19 cellular contexts compared by ENCODE assay signal in genomic region chr4:16684083-16684482, GRCh38.
DNase-seq lines count a peak whose midpoint lies in the region; ATAC-seq and TF ChIP-seq lines count a peak whose summit lies in the region.
"Had no signal": no experiment of that assay in that cellular context is flagged by ENCODE, and none has a peak within 500 bp of the region (broad histone marks: within the 10 kb centered on the region; RNA-seq: fewer than 3 reads in every experiment).

No MANE protein-coding gene starts in this region.

- TF ChIP-seq CTCF in AG10803 (conservative IDR thresholded peaks at IDR 0.05; ENCODE audit: low read length) (no peak), ascending aorta (IDR thresholded peaks at IDR 0.05) (no peak), fibroblast of the aortic adventitia (IDR thresholded peaks at IDR 0.05; ENCODE audit: insufficient read depth, low read length) (no peak), nephron (IDR thresholded peaks at IDR 0.05; ENCODE audit: unreplicated experiment in 3 of 3) (no peak), sigmoid colon (IDR thresholded peaks at IDR 0.05) (no peak)

- H3K27me3 Mint-ChIP-seq in nephron (ENCODE audit: low read depth) = no peaks in the 10 kb centered on the region

- DNase-seq in AG10803 (ENCODE audit: low read depth) (peak; percentile 60), ascending aorta (ENCODE audit: low spot score in 2 of 2) (no peak), fibroblast of the aortic adventitia (ENCODE audit: low read depth) (peak; percentile 96), left lobe of liver (ENCODE audit: low spot score) (no peak), sigmoid colon (no peak)
- no peak for DNase-seq in stimulated activated naive CD8-positive, alpha-beta T cell treated with anti-CD3 and anti-CD28 coated beads, Interleukin-15, Interleukin-2, amounts not matched to agents 100 U/mL and 50 U/mL, for 24 hours
- DNase-seq: activated naive CD4-positive, alpha-beta T cell treated with anti-CD3 and anti-CD28 coated beads for 36 hours; Kasumi-1; NCI-H1694; NCI-H510A; OCI-M1; stomach had no signal

- H3K36me3 ChIP-seq in ascending aorta = no peaks in the 10 kb centered on the region
- no peaks in the 10 kb centered on the region for H3K36me3 ChIP-seq in sigmoid colon
- H3K36me3 ChIP-seq: esophagus muscularis mucosa, stomach had no signal

- peak overlapping the region; percentile 88 to 91 (median 89) for H3K27ac Mint-ChIP-seq in nephron
- H3K27ac Mint-ChIP-seq: activated naive CD4-positive, alpha-beta T cell treated with anti-CD3 and anti-CD28 coated beads for 36 hours; WTC11 had no signal

- TF ChIP-seq POLR2A in sigmoid colon (IDR thresholded peaks at IDR 0.05) = no peak

- H3K27ac ChIP-seq in ascending aorta (peak overlapping the region; percentile 26 to 68), sigmoid colon (no peak overlapping the region)
- H3K27ac ChIP-seq: esophagus muscularis mucosa, HL-60 had no signal

- H3K4me3 ChIP-seq in AG10803 (ENCODE audit: low read length) = no peak overlapping the region
- no peak overlapping the region for H3K4me3 ChIP-seq in ascending aorta
- no peak overlapping the region for H3K4me3 ChIP-seq in fibroblast of the aortic adventitia (ENCODE audit: low read depth, low read length)
- H3K4me3 ChIP-seq in sigmoid colon = no peak overlapping the region
- H3K4me3 ChIP-seq: esophagus muscularis mucosa, stomach had no signal

- peaks cover 59% of the 10 kb centered on the region for H3K4me1 Mint-ChIP-seq in nephron
- H3K4me1 Mint-ChIP-seq: central memory CD8-positive, alpha-beta T cell had no signal

- H3K9me3 Mint-ChIP-seq in nephron = no peaks in the 10 kb centered on the region
- H3K9me3 Mint-ChIP-seq: activated naive CD4-positive, alpha-beta T cell treated with anti-CD3 and anti-CD28 coated beads for 36 hours; central memory CD8-positive, alpha-beta T cell; WTC11 had no signal

- H3K4me1 ChIP-seq in ascending aorta = peaks cover 0 to 16% of the 10 kb centered on the region in 2 donors
- peaks cover 0 to 7% (median 0%) of the 10 kb centered on the region in 4 donors for H3K4me1 ChIP-seq in sigmoid colon

- intact Hi-C loops in ascending aorta (cut with DNase I) = no loop called here
- intact Hi-C loops in sigmoid colon (cut with DNase I) = no loop called here

- H3K36me3 Mint-ChIP-seq in nephron (ENCODE audit: low read depth) = peaks cover 17% of the 10 kb centered on the region
- H3K36me3 Mint-ChIP-seq: mesothelial cell of epicardium, WTC11 had no signal

- ATAC-seq in left lobe of liver (no peak), GM21381 (IDR thresholded peaks at IDR 0.05; ENCODE audit: unreplicated experiment) (no peak)
- no peak for ATAC-seq in stimulated activated naive CD8-positive, alpha-beta T cell treated with anti-CD3 and anti-CD28 coated beads, Interleukin-15, Interleukin-2, amounts not matched to agents 100 U/mL and 50 U/mL, for 24 hours
- ATAC-seq: WTC11 had no signal

- no peaks in the 10 kb centered on the region for H3K27me3 ChIP-seq in ascending aorta
- no peaks in the 10 kb centered on the region for H3K27me3 ChIP-seq in sigmoid colon
- H3K27me3 ChIP-seq: esophagus muscularis mucosa, stomach had no signal

- TF ChIP-seq EP300 in sigmoid colon (IDR thresholded peaks at IDR 0.05) = no peak

- H3K9me3 ChIP-seq in ascending aorta = no peaks in the 10 kb centered on the region
- H3K9me3 ChIP-seq in sigmoid colon = no peaks in the 10 kb centered on the region
- H3K9me3 ChIP-seq: esophagus muscularis mucosa, stomach had no signal

- peak overlapping the region in 2 of 3 experiments; percentile 5 to 19 for H3K4me3 Mint-ChIP-seq in nephron
- H3K4me3 Mint-ChIP-seq: activated naive CD4-positive, alpha-beta T cell treated with anti-CD3 and anti-CD28 coated beads for 36 hours; central memory CD8-positive, alpha-beta T cell; mesothelial cell of epicardium; WTC11 had no signal

- 50 to 66% methylated on average over 6 of the region's 6 CpGs for WGBS in sigmoid colon, 2 donors

Comparison
In these comparisons a context has a peak if more than half of its experiments do, and no peak if none do; other contexts are left out.
1. DNase-seq: peak in AG10803 (single experiment) and fibroblast of the aortic adventitia (single experiment); none in ascending aorta (0 of 2), left lobe of liver (single experiment), sigmoid colon (single experiment) and stimulated activated naive CD8-positive, alpha-beta T cell treated with anti-CD3 and anti-CD28 coated beads, Interleukin-15, Interleukin-2, amounts not matched to agents 100 U/mL and 50 U/mL, for 24 hours (single experiment).
2. H3K27ac ChIP-seq: peak in ascending aorta (2 of 2); none in sigmoid colon (0 of 4).